21 cellular contexts compared by ENCODE assay signal in genomic region chr2:233148354-233148753, GRCh38.
DNase-seq lines count a peak whose midpoint lies in the region; ATAC-seq lines count a peak whose summit lies in the region.
"Had no signal": no experiment of that assay in that cellular context is flagged by ENCODE, and none has a peak within 500 bp of the region (broad histone marks: within the 10 kb centered on the region; RNA-seq: fewer than 3 reads in every experiment).

No MANE protein-coding gene starts in this region.

- intact Hi-C loops in activated T-helper 1 cell treated with anti-CD3 and anti-CD28 coated beads, Interleukin-12 subunit alpha, Interleukin-12 subunit beta, Interleukin-2, Interleukin-4 antibody, amounts not matched to agents 30 ng/mL and 10 ng/mL and 1 ng/mL, durations not matched to agents 14 hours and 24 hours and 36 hours (cut with micrococcal nuclease), result no loop called here

- DNase-seq in activated naive CD8-positive, alpha-beta T cell treated with anti-CD3 and anti-CD28 coated beads, Interleukin-2, amount 50 U/mL, for 24 hours, result no peak
- DNase-seq in activated T-helper 1 cell treated with anti-CD3 and anti-CD28 coated beads, Interleukin-12 subunit alpha, Interleukin-12 subunit beta, Interleukin-2, Interleukin-4 antibody, amounts not matched to agents 30 ng/mL and 10 ng/mL and 1 ng/mL, durations not matched to agents 14 hours and 24 hours and 36 hours (ENCODE audit: low spot score), result no peak
- DNase-seq in naive B cell (no peak), DMS153 (lab: John Stamatoyannopoulos, UW) (no peak)
- DNase-seq: Calu3; CD8-positive, alpha-beta T cell; DMS53; EL; H9; KG1; MV-4-11; NCI-H1694 treated with DMSO at 0.1 percent for 48 hours; NCI-H226; NCI-H524; NCI-H82; SIG-M5 had no signal

- no peaks in the 10 kb centered on the region for H3K4me1 Mint-ChIP-seq in activated naive CD8-positive, alpha-beta T cell (ENCODE audit: low read depth)
- H3K4me1 Mint-ChIP-seq in activated naive CD8-positive, alpha-beta T cell treated with anti-CD3 and anti-CD28 coated beads, Interleukin-2, amount 50 U/mL, for 24 hours, result peaks cover 2% of the 10 kb centered on the region
- peaks cover 7% of the 10 kb centered on the region for H3K4me1 Mint-ChIP-seq in activated T-helper 1 cell treated with anti-CD3 and anti-CD28 coated beads, Interleukin-12 subunit alpha, Interleukin-12 subunit beta, Interleukin-2, Interleukin-4 antibody, amounts not matched to agents 30 ng/mL and 10 ng/mL and 1 ng/mL, durations not matched to agents 14 hours and 24 hours and 36 hours (ENCODE audit: low read depth)
- peaks cover 14 to 45% (median 31%) of the 10 kb centered on the region in 3 donors for H3K4me1 Mint-ChIP-seq in naive B cell

- H3K36me3 Mint-ChIP-seq in activated naive CD8-positive, alpha-beta T cell, result peaks cover 31% of the 10 kb centered on the region
- peaks cover 62% of the 10 kb centered on the region for H3K36me3 Mint-ChIP-seq in activated naive CD8-positive, alpha-beta T cell treated with anti-CD3 and anti-CD28 coated beads, Interleukin-2, amount 50 U/mL, for 24 hours (ENCODE audit: low read depth)
- H3K36me3 Mint-ChIP-seq in activated T-helper 1 cell treated with anti-CD3 and anti-CD28 coated beads, Interleukin-12 subunit alpha, Interleukin-12 subunit beta, Interleukin-2, Interleukin-4 antibody, amounts not matched to agents 30 ng/mL and 10 ng/mL and 1 ng/mL, durations not matched to agents 14 hours and 24 hours and 36 hours (ENCODE audit: low read depth), result peaks cover 75% of the 10 kb centered on the region
- H3K36me3 Mint-ChIP-seq in naive B cell, result peaks cover 55 to 69% of the 10 kb centered on the region in 2 donors

- ATAC-seq in activated naive CD8-positive, alpha-beta T cell treated with anti-CD3 and anti-CD28 coated beads, Interleukin-2, amount 50 U/mL, for 24 hours, result no peak
- ATAC-seq in naive B cell (ENCODE audit: low read depth in 2 of 2) (no peak), GM21737 (IDR thresholded peaks at IDR 0.05; ENCODE audit: unreplicated experiment) (no peak), HG02970 (IDR thresholded peaks at IDR 0.05; ENCODE audit: low FRiP score, unreplicated experiment) (no peak)
- ATAC-seq: A549; CD8-positive, alpha-beta T cell; GM12878 had no signal

- H3K27ac Mint-ChIP-seq in activated naive CD8-positive, alpha-beta T cell, result peak overlapping the region; percentile 2
- no peak overlapping the region for H3K27ac Mint-ChIP-seq in activated naive CD8-positive, alpha-beta T cell treated with anti-CD3 and anti-CD28 coated beads, Interleukin-2, amount 50 U/mL, for 24 hours
- peak overlapping the region; percentile 9 for H3K27ac Mint-ChIP-seq in activated T-helper 1 cell treated with anti-CD3 and anti-CD28 coated beads, Interleukin-12 subunit alpha, Interleukin-12 subunit beta, Interleukin-2, Interleukin-4 antibody, amounts not matched to agents 30 ng/mL and 10 ng/mL and 1 ng/mL, durations not matched to agents 14 hours and 24 hours and 36 hours
- peak overlapping the region in 4 of 6 donors; percentile 19 to 75 (median 66) for H3K27ac Mint-ChIP-seq in naive B cell

- H3K4me3 Mint-ChIP-seq in activated naive CD8-positive, alpha-beta T cell, result no peak overlapping the region
- no peak overlapping the region for H3K4me3 Mint-ChIP-seq in activated naive CD8-positive, alpha-beta T cell treated with anti-CD3 and anti-CD28 coated beads, Interleukin-2, amount 50 U/mL, for 24 hours
- H3K4me3 Mint-ChIP-seq in activated T-helper 1 cell treated with anti-CD3 and anti-CD28 coated beads, Interleukin-12 subunit alpha, Interleukin-12 subunit beta, Interleukin-2, Interleukin-4 antibody, amounts not matched to agents 30 ng/mL and 10 ng/mL and 1 ng/mL, durations not matched to agents 14 hours and 24 hours and 36 hours, result no peak overlapping the region
- no peak overlapping the region for H3K4me3 Mint-ChIP-seq in naive B cell
- H3K4me3 Mint-ChIP-seq: CD8-positive, alpha-beta T cell; H9 had no signal

- H3K27me3 Mint-ChIP-seq in activated naive CD8-positive, alpha-beta T cell, result no peaks in the 10 kb centered on the region
- no peaks in the 10 kb centered on the region for H3K27me3 Mint-ChIP-seq in activated naive CD8-positive, alpha-beta T cell treated with anti-CD3 and anti-CD28 coated beads, Interleukin-2, amount 50 U/mL, for 24 hours
- no peaks in the 10 kb centered on the region for H3K27me3 Mint-ChIP-seq in activated T-helper 1 cell treated with anti-CD3 and anti-CD28 coated beads, Interleukin-12 subunit alpha, Interleukin-12 subunit beta, Interleukin-2, Interleukin-4 antibody, amounts not matched to agents 30 ng/mL and 10 ng/mL and 1 ng/mL, durations not matched to agents 14 hours and 24 hours and 36 hours (ENCODE audit: insufficient read depth)
- no peaks in the 10 kb centered on the region for H3K27me3 Mint-ChIP-seq in naive B cell

- no peaks in the 10 kb centered on the region for H3K9me3 Mint-ChIP-seq in activated naive CD8-positive, alpha-beta T cell (ENCODE audit: low read depth)
- peaks cover 3% of the 10 kb centered on the region for H3K9me3 Mint-ChIP-seq in activated naive CD8-positive, alpha-beta T cell treated with anti-CD3 and anti-CD28 coated beads, Interleukin-2, amount 50 U/mL, for 24 hours
- no peaks in the 10 kb centered on the region for H3K9me3 Mint-ChIP-seq in activated T-helper 1 cell treated with anti-CD3 and anti-CD28 coated beads, Interleukin-12 subunit alpha, Interleukin-12 subunit beta, Interleukin-2, Interleukin-4 antibody, amounts not matched to agents 30 ng/mL and 10 ng/mL and 1 ng/mL, durations not matched to agents 14 hours and 24 hours and 36 hours
- no peaks in the 10 kb centered on the region for H3K9me3 Mint-ChIP-seq in naive B cell
- H3K9me3 Mint-ChIP-seq: CD8-positive, alpha-beta T cell had no signal
